Comparison of ENCODE assay signal across 13 cellular contexts in the genomic region with DNA sequence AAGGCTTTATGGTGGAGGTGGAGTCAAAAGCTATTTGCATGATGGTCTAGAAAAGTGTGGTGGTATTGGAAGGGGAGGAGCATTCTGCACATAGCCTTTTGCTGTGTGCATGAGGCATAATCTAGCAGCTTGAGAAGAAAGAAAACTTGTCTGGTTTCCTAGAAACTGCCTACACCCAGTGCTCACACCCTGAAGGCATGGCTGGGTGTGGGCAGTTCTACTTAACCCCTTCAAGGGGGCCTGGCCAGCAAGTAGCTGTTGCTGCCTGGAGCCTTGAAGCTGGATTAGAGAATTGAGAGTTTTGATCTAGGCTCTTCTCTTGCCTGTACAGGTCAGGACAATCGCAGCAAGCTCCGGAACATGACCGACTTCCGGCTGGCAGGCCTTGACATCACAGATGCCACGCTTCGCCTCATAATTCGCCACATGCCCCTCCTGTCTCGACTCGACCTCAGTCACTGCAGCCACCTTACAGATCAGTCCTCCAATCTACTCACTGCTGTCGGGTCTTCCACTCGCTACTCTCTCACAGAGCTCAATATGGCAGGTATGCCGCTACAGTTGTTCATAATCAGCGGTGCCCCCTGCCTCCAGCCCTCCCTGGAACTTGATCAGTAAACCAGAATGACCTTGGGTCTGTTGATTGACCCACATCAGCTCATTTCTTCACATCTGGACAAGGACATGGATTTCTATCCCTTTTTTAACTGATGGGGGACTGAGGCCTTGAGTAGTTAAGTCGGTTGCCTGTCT. TPM values are rescaled to one million over a fixed set of nuclear protein-coding genes. Genes with fewer than 3 reads are reported as not detected.
DNase-seq lines count a peak whose midpoint lies in the region; ATAC-seq, FAIRE-seq and TF ChIP-seq lines count a peak whose summit lies in the region.
"Had no signal": no experiment of that assay in that cellular context is flagged by ENCODE, and none has a peak within 500 bp of the region (broad histone marks: within the 10 kb centered on the region; RNA-seq: fewer than 3 reads in every experiment).

No MANE protein-coding gene starts in this region.

- peak overlapping the region; percentile 29 for H3K4me2 ChIP-seq in keratinocyte (ENCODE audit: control insufficient read depth, extremely low read depth, insufficient read depth, low read depth, low read length)

- no peak for FAIRE-seq in keratinocyte (lab: Jason Lieb, UNC)
- FAIRE-seq: small intestine had no signal

- dilution Hi-C loops in keratinocyte (cut with MboI; ENCODE audit: extremely low pct_ligation_motif_present, low sequenced_read_pairs), result no loop called here

- no peak for TF ChIP-seq CTCF in keratinocyte (optimal IDR thresholded peaks at IDR 0.05 in 1 of 3, IDR thresholded peaks at IDR 0.05 in 1 of 3, conservative IDR thresholded peaks at IDR 0.05 in 1 of 3; ENCODE audit: extremely low read depth in 1 of 3, insufficient read depth in 2 of 3, low read length in 3 of 3)

- peaks cover 50% of the 10 kb centered on the region for H3K4me1 Mint-ChIP-seq in activated naive CD4-positive, alpha-beta T cell treated with anti-CD3 and anti-CD28 coated beads, Interleukin-2, amount 10 ng/mL, durations not matched to agents 7 days and 5 days
- H3K4me1 Mint-ChIP-seq in activated naive CD8-positive, alpha-beta T cell treated with anti-CD3 and anti-CD28 coated beads for 36 hours, result peaks cover 26% of the 10 kb centered on the region
- H3K4me1 Mint-ChIP-seq in stimulated activated naive CD8-positive, alpha-beta T cell treated with anti-CD3 and anti-CD28 coated beads, Interleukin-15, Interleukin-2, amounts not matched to agents 100 ng/mL and 50 ng/mL, for 24 hours (ENCODE audit: low read depth), result peaks cover 42% of the 10 kb centered on the region

- peak overlapping the region; percentile 29 for H3K27ac ChIP-seq in keratinocyte (ENCODE audit: control insufficient read depth, insufficient read depth, low read length)
- H3K27ac ChIP-seq: SK-N-MC had no signal

- H3K4me3 ChIP-seq in keratinocyte (ENCODE audit: control insufficient read depth in 2 of 3, extremely low read depth in 1 of 3, insufficient read depth in 2 of 3, low read depth in 1 of 3, low read length in 3 of 3), result no peak overlapping the region
- H3K4me3 ChIP-seq: SK-N-MC had no signal

- H2AFZ ChIP-seq in keratinocyte (ENCODE audit: control insufficient read depth, low read length), result no peak overlapping the region

- no peaks in the 10 kb centered on the region for H3K9me3 ChIP-seq in keratinocyte (ENCODE audit: control insufficient read depth, low read depth, low read length)

- H3K4me3 Mint-ChIP-seq in activated naive CD4-positive, alpha-beta T cell treated with anti-CD3 and anti-CD28 coated beads, Interleukin-2, amount 10 ng/mL, durations not matched to agents 7 days and 5 days, result no peak overlapping the region
- no peak overlapping the region for H3K4me3 Mint-ChIP-seq in activated naive CD8-positive, alpha-beta T cell treated with anti-CD3 and anti-CD28 coated beads for 36 hours
- no peak overlapping the region for H3K4me3 Mint-ChIP-seq in stimulated activated naive CD8-positive, alpha-beta T cell treated with anti-CD3 and anti-CD28 coated beads, Interleukin-15, Interleukin-2, amounts not matched to agents 100 ng/mL and 50 ng/mL, for 24 hours

- peaks cover under 1% of the 10 kb centered on the region for H4K20me1 ChIP-seq in keratinocyte (ENCODE audit: control insufficient read depth, extremely low read depth, insufficient read depth, low read length)

- H3K9ac ChIP-seq in keratinocyte (ENCODE audit: control insufficient read depth, extremely low read depth, insufficient read depth, low read length), result no peak overlapping the region

- peak overlapping the region; percentile 85 for H3K27ac Mint-ChIP-seq in activated naive CD4-positive, alpha-beta T cell treated with anti-CD3 and anti-CD28 coated beads, Interleukin-2, amount 10 ng/mL, durations not matched to agents 7 days and 5 days
- peak overlapping the region; percentile 66 for H3K27ac Mint-ChIP-seq in activated naive CD8-positive, alpha-beta T cell treated with anti-CD3 and anti-CD28 coated beads for 36 hours
- H3K27ac Mint-ChIP-seq in stimulated activated naive CD8-positive, alpha-beta T cell treated with anti-CD3 and anti-CD28 coated beads, Interleukin-15, Interleukin-2, amounts not matched to agents 100 ng/mL and 50 ng/mL, for 24 hours, result peak overlapping the region; percentile 47

- H3K9me3 Mint-ChIP-seq in activated naive CD4-positive, alpha-beta T cell treated with anti-CD3 and anti-CD28 coated beads, Interleukin-2, amount 10 ng/mL, durations not matched to agents 7 days and 5 days, result no peaks in the 10 kb centered on the region
- no peaks in the 10 kb centered on the region for H3K9me3 Mint-ChIP-seq in activated naive CD8-positive, alpha-beta T cell treated with anti-CD3 and anti-CD28 coated beads for 36 hours
- H3K9me3 Mint-ChIP-seq in stimulated activated naive CD8-positive, alpha-beta T cell treated with anti-CD3 and anti-CD28 coated beads, Interleukin-15, Interleukin-2, amounts not matched to agents 100 ng/mL and 50 ng/mL, for 24 hours, result no peaks in the 10 kb centered on the region

- H3K27me3 ChIP-seq in keratinocyte (ENCODE audit: control insufficient read depth, extremely low read depth, insufficient read depth, low read length), result no peaks in the 10 kb centered on the region

- no peaks in the 10 kb centered on the region for H3K27me3 Mint-ChIP-seq in activated naive CD4-positive, alpha-beta T cell treated with anti-CD3 and anti-CD28 coated beads, Interleukin-2, amount 10 ng/mL, durations not matched to agents 7 days and 5 days
- no peaks in the 10 kb centered on the region for H3K27me3 Mint-ChIP-seq in activated naive CD8-positive, alpha-beta T cell treated with anti-CD3 and anti-CD28 coated beads for 36 hours
- H3K27me3 Mint-ChIP-seq in stimulated activated naive CD8-positive, alpha-beta T cell treated with anti-CD3 and anti-CD28 coated beads, Interleukin-15, Interleukin-2, amounts not matched to agents 100 ng/mL and 50 ng/mL, for 24 hours, result no peaks in the 10 kb centered on the region

- peaks cover 3% of the 10 kb centered on the region for H3K79me2 ChIP-seq in keratinocyte (ENCODE audit: control insufficient read depth, insufficient read depth, low read length)

- CTCF ChIA-PET in activated naive CD4-positive, alpha-beta T cell treated with anti-CD3 and anti-CD28 coated beads, Interleukin-2, amount 10 ng/mL, durations not matched to agents 7 days and 5 days (lab: Charles Lee), result interaction anchor here (0.9 to 5.3 kb wide), 12 partner anchors 9 to 173 kb away, joined by 3 to 36 read pairs (median 4); no protein-coding TSS in a partner anchor

- no peak for DNase-seq in activated naive CD4-positive, alpha-beta T cell treated with anti-CD3 and anti-CD28 coated beads, Interleukin-2, amount 10 ng/mL, durations not matched to agents 7 days and 5 days
- no peak for DNase-seq in activated naive CD4-positive, alpha-beta T cell (lab: John Stamatoyannopoulos, UW)
- no peak for DNase-seq in activated naive CD8-positive, alpha-beta T cell treated with anti-CD3 and anti-CD28 coated beads for 36 hours
- DNase-seq in keratinocyte (ENCODE audit: low read depth, low spot score) (no peak), EL (no peak), AG20443 (ENCODE audit: low spot score) (no peak)
- DNase-seq: AML-193, NCI-H1048, NCI-H524 treated with DMSO at 0.1 percent for 48 hours, small intestine had no signal

- H3K36me3 ChIP-seq in keratinocyte (ENCODE audit: control insufficient read depth in 2 of 2, extremely low read depth in 1 of 2, insufficient read depth in 2 of 2, low read length in 2 of 2), result peaks cover 45 to 74% of the 10 kb centered on the region in 2 experiments

- peaks cover 77% of the 10 kb centered on the region for H3K36me3 Mint-ChIP-seq in activated naive CD4-positive, alpha-beta T cell treated with anti-CD3 and anti-CD28 coated beads, Interleukin-2, amount 10 ng/mL, durations not matched to agents 7 days and 5 days
- H3K36me3 Mint-ChIP-seq in activated naive CD8-positive, alpha-beta T cell treated with anti-CD3 and anti-CD28 coated beads for 36 hours, result peaks cover 44% of the 10 kb centered on the region
- H3K36me3 Mint-ChIP-seq in stimulated activated naive CD8-positive, alpha-beta T cell treated with anti-CD3 and anti-CD28 coated beads, Interleukin-15, Interleukin-2, amounts not matched to agents 100 ng/mL and 50 ng/mL, for 24 hours (ENCODE audit: low read depth), result peaks cover 88% of the 10 kb centered on the region

- H3K9me1 ChIP-seq in keratinocyte (ENCODE audit: control insufficient read depth, extremely low read depth, insufficient read depth, low read length), result no peaks in the 10 kb centered on the region

- H3K4me1 ChIP-seq in keratinocyte (ENCODE audit: control insufficient read depth, extremely low read depth, insufficient read depth, low read length), result peaks cover 24% of the 10 kb centered on the region

- no peak for ATAC-seq in GM18517 (IDR thresholded peaks at IDR 0.05; ENCODE audit: unreplicated experiment)

RNA-seq across cellular contexts. Expression of a gene that starts 12.2 kb away (rescaled TPM):
- total RNA-seq in activated naive CD8-positive, alpha-beta T cell treated with anti-CD3 and anti-CD28 coated beads for 36 hours, result 100 to 1,000 TPM; 211 to 219 TPM
- polyA plus RNA-seq in keratinocyte, result 21.1 to 29.2 TPM (median 23.3 TPM) in 3 replicates
- 72.4 TPM for polyA plus RNA-seq in keratinocyte (2011; ENCODE audit: low read depth)
- polyA plus RNA-seq in keratinocyte (2011; cell fraction: cytosol; rRNA removed), result 15.4 and 26.0 TPM in 2 replicates
- 38.5 and 51.4 TPM in 2 replicates for polyA plus RNA-seq in keratinocyte (2011; cell fraction: nucleus; rRNA removed)
- 26.4 and 42.3 TPM in 2 replicates for polyA plus RNA-seq in keratinocyte (2012; ENCODE audit: low replicate concordance)
- 28.1 to 136 TPM (median 33.8 TPM) in 3 replicates for polyA minus RNA-seq in keratinocyte
- polyA minus RNA-seq in keratinocyte (2011; cell fraction: cytosol; rRNA and poly(A)+ RNA removed), result 62.0 TPM
- 26.1 and 27.0 TPM in 2 replicates for polyA minus RNA-seq in keratinocyte (2011; cell fraction: nucleus; rRNA and poly(A)+ RNA removed)

RNA-seq across cellular contexts. Expression of a gene that starts 35.1 kb away (rescaled TPM):
- total RNA-seq in activated naive CD8-positive, alpha-beta T cell treated with anti-CD3 and anti-CD28 coated beads for 36 hours, result 10 to 100 TPM; 52.0 to 55.7 TPM
- polyA plus RNA-seq in keratinocyte, result 18.1 to 40.1 TPM (median 25.0 TPM) in 3 replicates
- polyA plus RNA-seq in keratinocyte (2011; ENCODE audit: low read depth), result 26.3 TPM
- polyA plus RNA-seq in keratinocyte (2011; cell fraction: cytosol; rRNA removed), result 11.4 and 22.0 TPM in 2 replicates
- 58.2 and 67.9 TPM in 2 replicates for polyA plus RNA-seq in keratinocyte (2011; cell fraction: nucleus; rRNA removed)
- 16.9 and 35.5 TPM in 2 replicates for polyA plus RNA-seq in keratinocyte (2012; ENCODE audit: low replicate concordance)
- polyA minus RNA-seq in keratinocyte, result 18.7 to 32.6 TPM (median 20.1 TPM) in 3 replicates
- polyA minus RNA-seq in keratinocyte (2011; cell fraction: cytosol; rRNA and poly(A)+ RNA removed), result 17.8 TPM
- 29.3 and 30.3 TPM in 2 replicates for polyA minus RNA-seq in keratinocyte (2011; cell fraction: nucleus; rRNA and poly(A)+ RNA removed)

RNA-seq across cellular contexts. Expression of a gene that starts 49.3 kb away (rescaled TPM):
- total RNA-seq in activated naive CD8-positive, alpha-beta T cell treated with anti-CD3 and anti-CD28 coated beads for 36 hours, result 1 to 10 TPM; 4.6 to 4.7 TPM
- polyA plus RNA-seq in keratinocyte, result 20.5 to 39.2 TPM (median 24.8 TPM) in 3 replicates
- polyA plus RNA-seq in keratinocyte (2011; ENCODE audit: low read depth), result 11.2 TPM
- 12.1 and 25.9 TPM in 2 replicates for polyA plus RNA-seq in keratinocyte (2011; cell fraction: cytosol; rRNA removed)
- polyA plus RNA-seq in keratinocyte (2011; cell fraction: nucleus; rRNA removed), result 55.6 and 73.3 TPM in 2 replicates
- 42.9 and 52.4 TPM in 2 replicates for polyA plus RNA-seq in keratinocyte (2012; ENCODE audit: low replicate concordance)
- 22.4 to 37.8 TPM (median 30.0 TPM) in 3 replicates for polyA minus RNA-seq in keratinocyte
- 49.9 TPM for polyA minus RNA-seq in keratinocyte (2011; cell fraction: cytosol; rRNA and poly(A)+ RNA removed)
- polyA minus RNA-seq in keratinocyte (2011; cell fraction: nucleus; rRNA and poly(A)+ RNA removed), result 29.0 and 32.8 TPM in 2 replicates
